ENCODE assay signal across 28 cellular contexts in the genomic region with DNA sequence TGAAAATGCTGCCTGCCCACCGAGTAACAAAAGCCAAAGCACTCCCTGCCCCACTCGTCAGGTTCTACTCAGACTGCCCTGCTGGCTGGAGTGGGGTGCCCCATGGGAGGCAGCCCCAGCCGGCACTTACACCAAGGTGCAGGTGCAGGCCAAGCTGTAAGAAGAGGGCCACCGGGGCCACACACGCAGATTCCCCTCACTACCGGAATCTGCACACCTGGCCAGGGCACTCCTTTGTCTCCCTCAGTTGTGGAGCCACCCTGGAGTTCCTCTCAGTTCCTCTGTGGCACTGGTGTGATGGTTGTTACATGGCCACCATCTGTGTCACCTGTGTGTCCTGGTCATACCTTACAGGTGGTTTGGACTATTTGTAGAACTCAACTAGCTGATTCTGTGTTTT.
DNase-seq lines count a peak whose midpoint lies in the region; ATAC-seq and TF ChIP-seq lines count a peak whose summit lies in the region.
"Had no signal": no experiment of that assay in that cellular context is flagged by ENCODE, and none has a peak within 500 bp of the region (broad histone marks: within the 10 kb centered on the region; RNA-seq: fewer than 3 reads in every experiment).

No MANE protein-coding gene starts in this region.

- peaks cover 48% of the 10 kb centered on the region for H3K4me1 ChIP-seq in HEK293 (ENCODE audit: control insufficient read depth, insufficient read depth, low read length)
- H3K4me1 ChIP-seq in esophagus squamous epithelium = peaks cover 8 to 92% (median 51%) of the 10 kb centered on the region in 3 donors
- H3K4me1 ChIP-seq in psoas muscle = peaks cover 98% of the 10 kb centered on the region

- no peaks in the 10 kb centered on the region for H3K9me3 Mint-ChIP-seq in activated T-cell treated with anti-CD3 and anti-CD28 coated beads, Interleukin-2, amount 50 U/mL, for 4 hours
- H3K9me3 Mint-ChIP-seq: activated CD4-positive, alpha-beta memory T cell treated with anti-CD3 and anti-CD28 coated beads for 36 hours; activated naive CD8-positive, alpha-beta T cell treated with anti-CD3 and anti-CD28 coated beads, Interleukin-2, amount 10 ng/mL, durations not matched to agents 7 days and 5 days; mesothelial cell of epicardium; naive thymus-derived CD8-positive, alpha-beta T cell had no signal

- peaks cover 23% of the 10 kb centered on the region for H3K4me1 Mint-ChIP-seq in activated T-cell treated with anti-CD3 and anti-CD28 coated beads, Interleukin-2, amount 50 U/mL, for 4 hours (ENCODE audit: low read depth)

- CTCF ChIA-PET in HEK293 (lab: Yijun Ruan, JAX) = interaction anchor here (1.2 kb wide), 1 partner anchor 53 kb away, joined by 6 read pairs; no protein-coding TSS in a partner anchor
- CTCF ChIA-PET in RWPE1 (lab: Yijun Ruan, JAX) = no interaction called here

- no peak for TF ChIP-seq POLR2A in esophagus squamous epithelium (IDR thresholded peaks at IDR 0.05)

- H3K36me3 ChIP-seq in HEK293 (ENCODE audit: control insufficient read depth in 2 of 2, insufficient read depth in 1 of 2, low read length in 2 of 2) (peaks cover 0 to 3% of the 10 kb centered on the region in 2 experiments; a peak in 2 of 3 replicates), esophagus squamous epithelium (peaks cover 0 to 18% (median 0%) of the 10 kb centered on the region in 3 donors), psoas muscle (ENCODE audit: insufficient read depth in 1 of 2, low read depth in 1 of 2) (peaks cover 0 to 1% of the 10 kb centered on the region in 2 donors)
- H3K36me3 ChIP-seq: SJSA1, uterus had no signal

- H3K36me3 Mint-ChIP-seq in activated T-cell treated with anti-CD3 and anti-CD28 coated beads, Interleukin-2, amount 50 U/mL, for 4 hours (ENCODE audit: insufficient read depth) = peaks cover 14% of the 10 kb centered on the region
- H3K36me3 Mint-ChIP-seq: activated CD4-positive, alpha-beta memory T cell treated with anti-CD3 and anti-CD28 coated beads for 36 hours had no signal

- intact Hi-C loops in esophagus squamous epithelium (cut with DNase I) (no loop called here), psoas muscle (cut with DNase I) (loop anchor here in 1 of 2 donors (5.0 kb wide), 1 partner anchor 91 kb away; no protein-coding TSS in a partner anchor)

- H3K27ac ChIP-seq in HEK293 (ENCODE audit: extremely low read depth, low read depth, low read length) = no peak overlapping the region
- peak overlapping the region; percentile 32 for H3K27ac ChIP-seq in RWPE1
- H3K27ac ChIP-seq in esophagus squamous epithelium = peak overlapping the region; percentile 2 to 31 (median 12)
- H3K27ac ChIP-seq in psoas muscle = peak overlapping the region; percentile 63
- H3K27ac ChIP-seq: BLaER1 treated with 17β-estradiol and CSF1 and Interleukin-3, amounts not matched to agents 10 nM and 100 nM; pancreas; SJSA1; uterus had no signal

- POLR2A ChIA-PET in HEK293 (lab: Yijun Ruan, JAX) = no interaction called here
- POLR2A ChIA-PET in RWPE1 (lab: Yijun Ruan, JAX; ENCODE audit: low non-redundant PET) = no interaction called here

- no peaks in the 10 kb centered on the region for H3K9me3 ChIP-seq in HEK293 (ENCODE audit: control insufficient read depth, insufficient read depth, low read depth, low read length)
- no peaks in the 10 kb centered on the region for H3K9me3 ChIP-seq in esophagus squamous epithelium
- no peaks in the 10 kb centered on the region for H3K9me3 ChIP-seq in psoas muscle
- H3K9me3 ChIP-seq: ascending aorta; BLaER1 treated with 17β-estradiol and CSF1 and Interleukin-3, amounts not matched to agents 10 nM and 100 nM; left lung; pancreas; SJSA1; uterus had no signal

- TF ChIP-seq CTCF in HEK293 (tag by site-specific recombination; IDR thresholded peaks at IDR 0.05) (no peak), RWPE1 (conservative IDR thresholded peaks at IDR 0.05; ENCODE audit: low read depth) (no peak), esophagus squamous epithelium (IDR thresholded peaks at IDR 0.05) (no peak), psoas muscle (IDR thresholded peaks at IDR 0.05) (no peak)

- DNase-seq in RWPE1 (ENCODE audit: low spot score) (no peak), esophagus squamous epithelium (lab: John Stamatoyannopoulos, UW) (no peak), psoas muscle (no peak), NCI-H510A treated with DMSO at 0.1 percent for 48 hours (lab: John Stamatoyannopoulos, UW) (no peak)
- DNase-seq in activated T-cell treated with anti-CD3 and anti-CD28 coated beads, Interleukin-2, amount 50 U/mL, for 4 hours = no peak
- DNase-seq in activated naive CD4-positive, alpha-beta T cell (lab: John Stamatoyannopoulos, UW) = no peak
- DNase-seq: activated CD4-positive, alpha-beta memory T cell treated with anti-CD3 and anti-CD28 coated beads for 36 hours; activated CD8-positive, alpha-beta memory T cell treated with anti-CD3 and anti-CD28 coated beads, Interleukin-2, amount 50 U/mL, for 4 hours; activated naive CD8-positive, alpha-beta T cell treated with anti-CD3 and anti-CD28 coated beads, Interleukin-2, amount 10 ng/mL, durations not matched to agents 7 days and 5 days; caudate nucleus; DMS79; GF-D8; left lung; naive thymus-derived CD8-positive, alpha-beta T cell; NCI-H1105; NCI-H1930; NCI-H526; pancreas; right cardiac atrium; stimulated activated CD4-positive, alpha-beta T cell treated with anti-CD3 and anti-CD28 coated beads, Interleukin-2, amount 100 ng/mL, for 24 hours; uterus had no signal

- WGBS in esophagus squamous epithelium, 2 donors = 70 to 100% methylated on average over 3 to 4 of the region's 6 CpGs
- WGBS in psoas muscle, 3 donors = 84 to 90% (median 84%) methylated on average over 6 of the region's 6 CpGs

- no peaks in the 10 kb centered on the region for H3K27me3 Mint-ChIP-seq in activated T-cell treated with anti-CD3 and anti-CD28 coated beads, Interleukin-2, amount 50 U/mL, for 4 hours (ENCODE audit: low read depth)
- H3K27me3 Mint-ChIP-seq: activated CD4-positive, alpha-beta memory T cell treated with anti-CD3 and anti-CD28 coated beads for 36 hours; activated naive CD8-positive, alpha-beta T cell treated with anti-CD3 and anti-CD28 coated beads, Interleukin-2, amount 10 ng/mL, durations not matched to agents 7 days and 5 days; naive thymus-derived CD8-positive, alpha-beta T cell had no signal

- no peak overlapping the region for H3K4me3 Mint-ChIP-seq in activated T-cell treated with anti-CD3 and anti-CD28 coated beads, Interleukin-2, amount 50 U/mL, for 4 hours
- H3K4me3 Mint-ChIP-seq: activated CD4-positive, alpha-beta memory T cell treated with anti-CD3 and anti-CD28 coated beads for 36 hours; activated naive CD8-positive, alpha-beta T cell treated with anti-CD3 and anti-CD28 coated beads, Interleukin-2, amount 10 ng/mL, durations not matched to agents 7 days and 5 days; mesothelial cell of epicardium; naive thymus-derived CD8-positive, alpha-beta T cell had no signal

- ATAC-seq in psoas muscle = no peak
- ATAC-seq in HG02973 (IDR thresholded peaks at IDR 0.05; ENCODE audit: unreplicated experiment) = no peak
- ATAC-seq in activated T-cell treated with anti-CD3 and anti-CD28 coated beads, Interleukin-2, amount 50 U/mL, for 4 hours = no peak
- ATAC-seq: activated CD4-positive, CD25-positive, alpha-beta regulatory T cell treated with anti-CD3 and anti-CD28 coated beads, Interleukin-2, amount 50 U/mL, for 24 hours; left lung; naive thymus-derived CD8-positive, alpha-beta T cell; pancreas had no signal

- no peaks in the 10 kb centered on the region for H3K27me3 ChIP-seq in esophagus squamous epithelium
- H3K27me3 ChIP-seq in psoas muscle (ENCODE audit: insufficient read depth in 3 of 3, low read length in 2 of 3) = no peaks in the 10 kb centered on the region
- H3K27me3 ChIP-seq: ascending aorta; BLaER1 treated with 17β-estradiol and CSF1 and Interleukin-3, amounts not matched to agents 10 nM and 100 nM; left lung; pancreas; SJSA1; uterus had no signal

- H3K4me3 ChIP-seq in HEK293 (ENCODE audit: low read depth, low read length) (no peak overlapping the region), esophagus squamous epithelium (no peak overlapping the region), psoas muscle (no peak overlapping the region)
- H3K4me3 ChIP-seq: ascending aorta; BLaER1 treated with 17β-estradiol and CSF1 and Interleukin-3, amounts not matched to agents 10 nM and 100 nM; left lung; pancreas; SJSA1; uterus had no signal

TF ChIP-seq in HEK293, 187 proteins besides CTCF, POLR2A, EP300 and RAD21:
- TF ChIP-seq ZNF776 (tag by site-specific recombination; IDR thresholded peaks at IDR 0.05; ENCODE audit: borderline replicate concordance) (no peak), SCRT2 (tag by site-specific recombination; IDR thresholded peaks at IDR 0.05) (peak; percentile 30; the same call in 1 of the 2 replicates)
- TF ChIP-seq, protein P1, sequence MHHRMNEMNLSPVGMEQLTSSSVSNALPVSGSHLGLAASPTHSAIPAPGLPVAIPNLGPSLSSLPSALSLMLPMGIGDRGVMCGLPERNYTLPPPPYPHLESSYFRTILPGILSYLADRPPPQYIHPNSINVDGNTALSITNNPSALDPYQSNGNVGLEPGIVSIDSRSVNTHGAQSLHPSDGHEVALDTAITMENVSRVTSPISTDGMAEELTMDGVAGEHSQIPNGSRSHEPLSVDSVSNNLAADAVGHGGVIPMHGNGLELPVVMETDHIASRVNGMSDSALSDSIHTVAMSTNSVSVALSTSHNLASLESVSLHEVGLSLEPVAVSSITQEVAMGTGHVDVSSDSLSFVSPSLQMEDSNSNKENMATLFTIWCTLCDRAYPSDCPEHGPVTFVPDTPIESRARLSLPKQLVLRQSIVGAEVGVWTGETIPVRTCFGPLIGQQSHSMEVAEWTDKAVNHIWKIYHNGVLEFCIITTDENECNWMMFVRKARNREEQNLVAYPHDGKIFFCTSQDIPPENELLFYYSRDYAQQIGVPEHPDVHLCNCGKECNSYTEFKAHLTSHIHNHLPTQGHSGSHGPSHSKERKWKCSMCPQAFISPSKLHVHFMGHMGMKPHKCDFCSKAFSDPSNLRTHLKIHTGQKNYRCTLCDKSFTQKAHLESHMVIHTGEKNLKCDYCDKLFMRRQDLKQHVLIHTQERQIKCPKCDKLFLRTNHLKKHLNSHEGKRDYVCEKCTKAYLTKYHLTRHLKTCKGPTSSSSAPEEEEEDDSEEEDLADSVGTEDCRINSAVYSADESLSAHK (tag by site-specific recombination; IDR thresholded peaks at IDR 0.05) = no peak
